Comparison of ENCODE assay signal across 18 cellular contexts in genomic region chr16:30821891-30822290, GRCh38.
"Had no signal": no experiment of that assay in that cellular context is flagged by ENCODE, and none has a peak within 500 bp of the region (broad histone marks: within the 10 kb centered on the region; RNA-seq: fewer than 3 reads in every experiment).

No MANE protein-coding gene starts in this region.

- H3K27ac ChIP-seq: HL-60, SJSA1, SK-N-MC had no signal

- H3K27me3 ChIP-seq: MG63, SJSA1 had no signal

- H3K4me3 ChIP-seq: MG63, SJSA1, SK-N-MC had no signal

- H3K36me3 ChIP-seq: MG63, SJSA1 had no signal

- DNase-seq: Karpas-422, KG1, MG63, NCI-H1092, NCI-H1105 treated with DMSO at 0.1 percent for 48 hours, NCI-H1417 treated with DMSO at 0.1 percent for 48 hours, NCI-H1694 treated with DMSO at 0.1 percent for 48 hours, NCI-H1930, NCI-H2081, NCI-H2107, NCI-H2227 treated with DMSO at 0.1 percent for 48 hours, NCI-H524, Right ventricle myocardium superior, RPMI8226, SIG-M5 had no signal

- H3K4me1 ChIP-seq: SJSA1 had no signal
